ENCODE assay signal across 8 cellular contexts in genomic region chr14:58299665-58300202, GRCh38. TPM values are rescaled to one million over a fixed set of nuclear protein-coding genes. Genes with fewer than 3 reads are reported as not detected.
DNase-seq lines count a peak whose midpoint lies in the region; ATAC-seq and TF ChIP-seq lines count a peak whose summit lies in the region.

No MANE protein-coding gene starts in this region.

- H3K36me3 Mint-ChIP-seq in naive thymus-derived CD8-positive, alpha-beta T cell: peaks cover 0 to 46% (median 13%) of the 10 kb centered on the region in 3 donors

- intact Hi-C loops in heart left ventricle (cut with DNase I): loop anchor here in 7 of 10 donors (2.0 to 10.0 kb wide), 4 partner anchors 55 to 62 kb away; partner anchors contain the start of gene PSMA3 (in 6 of the 7)
- intact Hi-C loops in Right ventricle myocardium superior (cut with DNase I): no loop called here

- peaks cover 12 to 62% (median 38%) of the 10 kb centered on the region in 4 donors for H3K4me1 Mint-ChIP-seq in naive thymus-derived CD8-positive, alpha-beta T cell

- H3K9me3 ChIP-seq in heart left ventricle (no peaks in the 10 kb centered on the region), SJSA1 (replicated peaks) (no peaks in the 10 kb centered on the region)

- peaks cover 10 to 47% (median 32%) of the 10 kb centered on the region in 12 donors for H3K4me1 ChIP-seq in heart left ventricle
- peaks cover 7% of the 10 kb centered on the region; the same call in 1 of the 2 replicates for H3K4me1 ChIP-seq in SJSA1 (replicated peaks)

- peak overlapping the region; percentile 53 to 96 (median 92) for H3K27ac Mint-ChIP-seq in naive thymus-derived CD8-positive, alpha-beta T cell

- TF ChIP-seq CTCF in heart left ventricle (IDR thresholded peaks at IDR 0.05): no peak
- no peak for TF ChIP-seq CTCF in epithelial cell of esophagus (IDR thresholded peaks at IDR 0.05; ENCODE audit: insufficient read depth, low read depth, low read length, missing control alignments)

- peak overlapping the region; percentile 70 to 100 (median 94) for H3K4me3 ChIP-seq in heart left ventricle
- peak overlapping the region; percentile 71 for H3K4me3 ChIP-seq in SJSA1
- H3K4me3 ChIP-seq in epithelial cell of esophagus (ENCODE audit: low read length): peak overlapping the region; percentile 84

- 0 to 1% (median 1%) methylated on average over 14 to 15 of the region's 15 CpGs for WGBS in heart left ventricle, 4 donors

- peaks cover 0 to 45% (median 37%) of the 10 kb centered on the region in 9 donors for H3K36me3 ChIP-seq in heart left ventricle
- H3K36me3 ChIP-seq in SJSA1: peaks cover 36% of the 10 kb centered on the region

- no peaks in the 10 kb centered on the region for H3K9me3 Mint-ChIP-seq in naive thymus-derived CD8-positive, alpha-beta T cell

- no peak for TF ChIP-seq POLR2A in heart left ventricle (IDR thresholded peaks at IDR 0.05)

- peak overlapping the region in 8 of 10 donors; percentile 92 to 98 (median 96) for H3K4me3 Mint-ChIP-seq in naive thymus-derived CD8-positive, alpha-beta T cell

- ATAC-seq in heart left ventricle: no peak
- no peak for ATAC-seq in Right ventricle myocardium superior (ENCODE audit: poor library complexity)
- no peak for ATAC-seq in naive thymus-derived CD8-positive, alpha-beta T cell
- ATAC-seq in HG03108 (IDR thresholded peaks at IDR 0.05; ENCODE audit: unreplicated experiment): no peak
- ATAC-seq in GM21526 (IDR thresholded peaks at IDR 0.05; ENCODE audit: low FRiP score, unreplicated experiment): no peak

- H3K27ac ChIP-seq in heart left ventricle: peak overlapping the region; percentile 79 to 96 (median 94)
- H3K27ac ChIP-seq in SJSA1: no peak overlapping the region

- DNase-seq in heart left ventricle (no peak), Right ventricle myocardium superior (no peak), SJSA1 (ENCODE audit: low read depth in 1 of 2, low spot score in 2 of 2) (peak in 1 of 2 experiments; percentile 12), epithelial cell of esophagus (ENCODE audit: low read depth) (no peak), middle frontal gyrus (ENCODE audit: extremely low spot score, low spot score) (no peak)
- DNase-seq in naive thymus-derived CD8-positive, alpha-beta T cell: no peak

- POLR2A ChIA-PET in naive thymus-derived CD8-positive, alpha-beta T cell (lab: Charles Lee): interaction anchor here (1.6 to 3.7 kb wide), 8 partner anchors 27 to 889 kb away, joined by 3 to 51 read pairs (median 12); partner anchors contain the start of genes DAAM1, KIAA0586, PSMA3 and TIMM9

- H3K27me3 ChIP-seq in heart left ventricle (no peaks in the 10 kb centered on the region), SJSA1 (replicated peaks) (no peaks in the 10 kb centered on the region)

- no peaks in the 10 kb centered on the region for H3K27me3 Mint-ChIP-seq in naive thymus-derived CD8-positive, alpha-beta T cell

RNA-seq across cellular contexts. Expression of gene ARID4A, which starts 1.4 kb away (rescaled TPM):
- total RNA-seq in heart left ventricle (10 to 100 TPM in 8 of 9 donors, 1 to 10 TPM in 1; 7.0 to 23.1 (median 16.0) TPM), Right ventricle myocardium superior (15.4 TPM)
- polyA plus RNA-seq in heart left ventricle: 10 to 100 TPM in 1 of 2 donors, 1 to 10 TPM in 1; 5.6 to 11.7 TPM
- 7.6 and 9.3 TPM in 2 replicates for total RNA-seq in SJSA1 (2014; rRNA removed; shearing (Covaris generic))
- total RNA-seq in naive thymus-derived CD8-positive, alpha-beta T cell: 10 to 100 TPM; 68.5 to 70.0 TPM
- polyA plus RNA-seq in naive thymus-derived CD8-positive, alpha-beta T cell: 10 to 100 TPM; 19.4 to 26.2 (median 25.8) TPM

RNA-seq across cellular contexts. Expression of gene PSMA3, which starts 55.1 kb away (rescaled TPM):
- 100 to 1,000 TPM; 121 to 232 (median 155) TPM for total RNA-seq in heart left ventricle
- polyA plus RNA-seq in heart left ventricle: 100 to 1,000 TPM; 206 to 208 TPM
- 162 TPM for total RNA-seq in Right ventricle myocardium superior
- total RNA-seq in SJSA1 (2014; rRNA removed; shearing (Covaris generic)): 104 and 176 TPM in 2 replicates
- total RNA-seq in naive thymus-derived CD8-positive, alpha-beta T cell: 100 to 1,000 TPM; 136 to 140 TPM
- 100 to 1,000 TPM; 135 to 144 (median 142) TPM for polyA plus RNA-seq in naive thymus-derived CD8-positive, alpha-beta T cell
